In genomic region chr2:43184339-43184895, GRCh38 we compare ENCODE assay signal across 1 cellular context.
TF ChIP-seq lines count a peak whose summit lies in the region.

No MANE protein-coding gene starts in this region.

TF ChIP-seq in HepG2, 621 proteins besides CTCF, POLR2A, EP300 and RAD21 (continued from another document and continues in another):
- TF ChIP-seq ZFP36 (IDR thresholded peaks at IDR 0.05; ENCODE audit: borderline replicate concordance, low read depth, low read length, partially characterized antibody) = no peak
- TF ChIP-seq ARHGAP35 (CRISPR knock-in tag; IDR thresholded peaks at IDR 0.05; ENCODE audit: borderline replicate concordance) = 0 out of 2 replicates have a peak, but pooled peaks have one; percentile 55
- no peak for TF ChIP-seq KLF13 (CRISPR knock-in tag; IDR thresholded peaks at IDR 0.05)
- TF ChIP-seq ZBTB46 (CRISPR knock-in tag; IDR thresholded peaks at IDR 0.05; ENCODE audit: borderline replicate concordance) = no peak
- TF ChIP-seq PITX1 (CRISPR knock-in tag; IDR thresholded peaks at IDR 0.05) = peak; percentile 65
- no peak for TF ChIP-seq RBM22 (optimal IDR thresholded peaks at IDR 0.05; ENCODE audit: low read length)
- TF ChIP-seq HMG20A (CRISPR knock-in tag; IDR thresholded peaks at IDR 0.05; ENCODE audit: borderline replicate concordance) = peak; percentile 77; the same call in 1 of the 2 replicates
- no peak for TF ChIP-seq IKZF1 (IDR thresholded peaks at IDR 0.05)
- TF ChIP-seq RELA (CRISPR knock-in tag; IDR thresholded peaks at IDR 0.05) = 0 out of 2 replicates have a peak, but pooled peaks have one; percentile 26
- peak; percentile 81; the same call in 1 of the 2 replicates for TF ChIP-seq ZKSCAN8 (CRISPR knock-in tag; IDR thresholded peaks at IDR 0.05; ENCODE audit: borderline replicate concordance)
- no peak for TF ChIP-seq ZNF777 (CRISPR knock-in tag; IDR thresholded peaks at IDR 0.05)
- TF ChIP-seq MNT (IDR thresholded peaks at IDR 0.05) = no peak
- TF ChIP-seq RARA (CRISPR knock-in tag; IDR thresholded peaks at IDR 0.05) = peak; percentile 100
- no peak for TF ChIP-seq ATF6 (CRISPR knock-in tag; conservative IDR thresholded peaks at IDR 0.05)
- TF ChIP-seq SIN3A (IDR thresholded peaks at IDR 0.05; ENCODE audit: borderline replicate concordance, low read depth, low read length) = no peak; the same call in 1 of the 2 replicates
- TF ChIP-seq NBN (conservative IDR thresholded peaks at IDR 0.05) = no peak
- TF ChIP-seq ZNF788 (CRISPR knock-in tag; IDR thresholded peaks at IDR 0.05; ENCODE audit: borderline replicate concordance) = peak; percentile 87; the same call in 1 of the 2 replicates
- 0 out of 2 replicates have a peak, but pooled peaks have one; percentile 38 for TF ChIP-seq KLF9 (CRISPR knock-in tag; IDR thresholded peaks at IDR 0.05; ENCODE audit: low read depth)
- TF ChIP-seq HOMEZ (CRISPR knock-in tag; IDR thresholded peaks at IDR 0.05; ENCODE audit: low read depth) = peak; percentile 86
- 0 out of 2 replicates have a peak, but pooled peaks have one; percentile 63 for TF ChIP-seq ZNF629 (CRISPR knock-in tag; conservative IDR thresholded peaks at IDR 0.05)
- no peak for TF ChIP-seq ZNF737 (CRISPR knock-in tag; IDR thresholded peaks at IDR 0.05; ENCODE audit: borderline replicate concordance)
- no peak for TF ChIP-seq U2AF1 (optimal IDR thresholded peaks at IDR 0.05; ENCODE audit: low read depth, low read length)
- no peak for TF ChIP-seq SP2 (CRISPR knock-in tag; IDR thresholded peaks at IDR 0.05)
- no peak for TF ChIP-seq SETDB1 (CRISPR knock-in tag; IDR thresholded peaks at IDR 0.05; ENCODE audit: borderline replicate concordance)
- TF ChIP-seq ZNF207 (IDR thresholded peaks at IDR 0.05; ENCODE audit: borderline replicate concordance) = no peak
- TF ChIP-seq SATB2 (CRISPR knock-in tag; IDR thresholded peaks at IDR 0.05) = no peak
- peak; percentile 77 for TF ChIP-seq THAP11 (CRISPR knock-in tag; IDR thresholded peaks at IDR 0.05)
- TF ChIP-seq AKAP8 (CRISPR knock-in tag; IDR thresholded peaks at IDR 0.05) = no peak
- TF ChIP-seq ZNF614 (CRISPR knock-in tag; IDR thresholded peaks at IDR 0.05; ENCODE audit: borderline replicate concordance) = peak; percentile 97
- TF ChIP-seq NR2F1 (CRISPR knock-in tag; IDR thresholded peaks at IDR 0.05) = peak; percentile 83 to 94
- TF ChIP-seq BRD4 (CRISPR knock-in tag; IDR thresholded peaks at IDR 0.05) = no peak
- TF ChIP-seq MLLT10 (CRISPR knock-in tag; IDR thresholded peaks at IDR 0.05) = no peak
- TF ChIP-seq ZNF674 (CRISPR knock-in tag; IDR thresholded peaks at IDR 0.05; ENCODE audit: low read depth) = no peak
- no peak for TF ChIP-seq CC2D1A (CRISPR knock-in tag; IDR thresholded peaks at IDR 0.05)
- TF ChIP-seq SKIL (CRISPR knock-in tag; IDR thresholded peaks at IDR 0.05; ENCODE audit: borderline replicate concordance) = peak; percentile 99
- peak; percentile 54; the same call in 1 of the 2 replicates for TF ChIP-seq HOXA5 (CRISPR knock-in tag; IDR thresholded peaks at IDR 0.05)
- TF ChIP-seq RAD51 (IDR thresholded peaks at IDR 0.05; ENCODE audit: borderline replicate concordance) = no peak
- TF ChIP-seq HHEX (CRISPR knock-in tag; IDR thresholded peaks at IDR 0.05) = no peak
- no peak; the same call in 1 of the 2 replicates for TF ChIP-seq GATA4 (IDR thresholded peaks at IDR 0.05; ENCODE audit: borderline replicate concordance, low read depth)
- no peak for TF ChIP-seq DBP (CRISPR knock-in tag; IDR thresholded peaks at IDR 0.05; ENCODE audit: not compliant biosample characterization)
- TF ChIP-seq TOPORS (CRISPR knock-in tag; IDR thresholded peaks at IDR 0.05) = no peak
- TF ChIP-seq ZNF766 (CRISPR knock-in tag; IDR thresholded peaks at IDR 0.05; ENCODE audit: borderline replicate concordance) = no peak
- TF ChIP-seq CREM (IDR thresholded peaks at IDR 0.05) = peak; percentile 64; the same call in 1 of the 2 replicates
- TF ChIP-seq CREM (CRISPR knock-in tag; IDR thresholded peaks at IDR 0.05) = no peak
- no peak for TF ChIP-seq ZSCAN20 (CRISPR knock-in tag; IDR thresholded peaks at IDR 0.05; ENCODE audit: borderline replicate concordance)
- TF ChIP-seq ZNF564 (CRISPR knock-in tag; IDR thresholded peaks at IDR 0.05) = no peak
- TF ChIP-seq ZNF557 (CRISPR knock-in tag; IDR thresholded peaks at IDR 0.05) = no peak
- TF ChIP-seq SRSF1 (optimal IDR thresholded peaks at IDR 0.05; ENCODE audit: low read depth, low read length) = no peak
- no peak for TF ChIP-seq MLXIP (CRISPR knock-in tag; IDR thresholded peaks at IDR 0.05; ENCODE audit: borderline replicate concordance)
- no peak for TF ChIP-seq STAT5B (CRISPR knock-in tag; IDR thresholded peaks at IDR 0.05)
- TF ChIP-seq ARID5B (CRISPR knock-in tag; IDR thresholded peaks at IDR 0.05) = peak; percentile 95
- no peak for TF ChIP-seq ZNF879 (CRISPR knock-in tag; IDR thresholded peaks at IDR 0.05)
- TF ChIP-seq TBL1XR1 (IDR thresholded peaks at IDR 0.05; ENCODE audit: borderline replicate concordance, low read length, partially characterized antibody) = peak; percentile 97
- peak; percentile 93 for TF ChIP-seq SP5 (CRISPR knock-in tag; IDR thresholded peaks at IDR 0.05; ENCODE audit: borderline replicate concordance, low read depth)
- no peak for TF ChIP-seq NR3C1 (CRISPR knock-in tag; IDR thresholded peaks at IDR 0.05)
- TF ChIP-seq ZNF558 (CRISPR knock-in tag; IDR thresholded peaks at IDR 0.05; ENCODE audit: borderline replicate concordance) = no peak
- TF ChIP-seq ZNF792 (CRISPR knock-in tag; IDR thresholded peaks at IDR 0.05) = peak; percentile 92; the same call in 1 of the 2 replicates
